ENCODE assay signal across 1 cellular context in genomic region chr4:56435748-56436442, GRCh38.
TF ChIP-seq lines count a peak whose summit lies in the region.

Gene PAICS, plus strand, starts transcription at chr4:56436260. Its CDS starts 53 bp downstream, at chr4:56436313.

TF ChIP-seq in K562, 482 proteins besides CTCF, POLR2A, EP300 and RAD21 (continued from another document and continues in another):
- TF ChIP-seq ZNF592 (IDR thresholded peaks at IDR 0.05) (0 out of 2 replicates have a peak, but pooled peaks have one; percentile 38), U2AF2 (optimal IDR thresholded peaks at IDR 0.05; ENCODE audit: low read depth, low read length) (no peak), ZBTB17 (CRISPR knock-in tag; IDR thresholded peaks at IDR 0.05) (0 out of 2 replicates have a peak, but pooled peaks have one; percentile 39), TOE1 (IDR thresholded peaks at IDR 0.05; ENCODE audit: borderline replicate concordance) (peak; percentile 80; the same call in 1 of the 2 replicates), TOE1 (CRISPR knock-in tag; IDR thresholded peaks at IDR 0.05; ENCODE audit: borderline replicate concordance, low read depth) (no peak), JUNB (CRISPR knock-in tag; conservative IDR thresholded peaks at IDR 0.05) (no peak), ZNF253 (CRISPR knock-in tag; conservative IDR thresholded peaks at IDR 0.05) (no peak), ID3 (CRISPR knock-in tag; IDR thresholded peaks at IDR 0.05) (no peak), ID3 (tag; IDR thresholded peaks at IDR 0.05) (no peak), MIER1 (IDR thresholded peaks at IDR 0.05; ENCODE audit: low read depth) (no peak), ZNF41 (CRISPR knock-in tag; conservative IDR thresholded peaks at IDR 0.05) (no peak), ELF4 (CRISPR knock-in tag; IDR thresholded peaks at IDR 0.05) (0 out of 2 replicates have a peak, but pooled peaks have one; percentile 27), ESRRB (CRISPR knock-in tag; IDR thresholded peaks at IDR 0.05; ENCODE audit: borderline replicate concordance) (no peak), PRDM10 (IDR thresholded peaks at IDR 0.05; ENCODE audit: partially characterized antibody) (peak; percentile 99), MNT (conservative IDR thresholded peaks at IDR 0.05) (peak; percentile 100), ZNF764 (CRISPR knock-in tag; IDR thresholded peaks at IDR 0.05; ENCODE audit: low read depth) (no peak), ZMIZ1 (IDR thresholded peaks at IDR 0.05; ENCODE audit: low read depth in 2 of 2, low read length in 2 of 2) (no peak), NFIC (IDR thresholded peaks at IDR 0.05) (peak; percentile 99), CEBPG (CRISPR knock-in tag; IDR thresholded peaks at IDR 0.05) (no peak), CEBPG (tag; conservative IDR thresholded peaks at IDR 0.05 in 1 of 2, IDR thresholded peaks at IDR 0.05 in 1 of 2) (no peak), MGA (IDR thresholded peaks at IDR 0.05) (peak; percentile 94), ZNF395 (CRISPR knock-in tag; IDR thresholded peaks at IDR 0.05) (0 out of 2 replicates have a peak, but pooled peaks have one; percentile 52), ZNF140 (CRISPR knock-in tag; IDR thresholded peaks at IDR 0.05) (no peak), ZFX (CRISPR knock-in tag; IDR thresholded peaks at IDR 0.05) (peak; percentile 96), CBX2 (IDR thresholded peaks at IDR 0.05; ENCODE audit: insufficient read depth, low read length, poor library complexity, severe bottlenecking) (no peak), KDM2B (CRISPR knock-in tag; IDR thresholded peaks at IDR 0.05) (no peak), PCBP2 (IDR thresholded peaks at IDR 0.05; ENCODE audit: low read depth, low read length, poor library complexity, severe bottlenecking) (no peak)
